Comparison of ENCODE assay signal across 1 cellular context in genomic region chr10:48614481-48615383, GRCh38.
TF ChIP-seq lines count a peak whose summit lies in the region.

No MANE protein-coding gene starts in this region.

TF ChIP-seq in HepG2, 621 proteins besides CTCF, POLR2A, EP300 and RAD21 (continued from another document):
- TF ChIP-seq KAT2B (IDR thresholded peaks at IDR 0.05; ENCODE audit: borderline replicate concordance, low read depth, low read length): no peak
- no peak for TF ChIP-seq ZNF589 (CRISPR knock-in tag; conservative IDR thresholded peaks at IDR 0.05)
- TF ChIP-seq ZNF335 (CRISPR knock-in tag; IDR thresholded peaks at IDR 0.05): no peak
- TF ChIP-seq ZNF354B (CRISPR knock-in tag; IDR thresholded peaks at IDR 0.05): no peak
- TF ChIP-seq ZNF441 (CRISPR knock-in tag; IDR thresholded peaks at IDR 0.05; ENCODE audit: borderline replicate concordance): no peak
- TF ChIP-seq MED8 (CRISPR knock-in tag; IDR thresholded peaks at IDR 0.05; ENCODE audit: insufficient replicate concordance): no peak
